Comparison of ENCODE assay signal across 1 cellular context in the genomic region with DNA sequence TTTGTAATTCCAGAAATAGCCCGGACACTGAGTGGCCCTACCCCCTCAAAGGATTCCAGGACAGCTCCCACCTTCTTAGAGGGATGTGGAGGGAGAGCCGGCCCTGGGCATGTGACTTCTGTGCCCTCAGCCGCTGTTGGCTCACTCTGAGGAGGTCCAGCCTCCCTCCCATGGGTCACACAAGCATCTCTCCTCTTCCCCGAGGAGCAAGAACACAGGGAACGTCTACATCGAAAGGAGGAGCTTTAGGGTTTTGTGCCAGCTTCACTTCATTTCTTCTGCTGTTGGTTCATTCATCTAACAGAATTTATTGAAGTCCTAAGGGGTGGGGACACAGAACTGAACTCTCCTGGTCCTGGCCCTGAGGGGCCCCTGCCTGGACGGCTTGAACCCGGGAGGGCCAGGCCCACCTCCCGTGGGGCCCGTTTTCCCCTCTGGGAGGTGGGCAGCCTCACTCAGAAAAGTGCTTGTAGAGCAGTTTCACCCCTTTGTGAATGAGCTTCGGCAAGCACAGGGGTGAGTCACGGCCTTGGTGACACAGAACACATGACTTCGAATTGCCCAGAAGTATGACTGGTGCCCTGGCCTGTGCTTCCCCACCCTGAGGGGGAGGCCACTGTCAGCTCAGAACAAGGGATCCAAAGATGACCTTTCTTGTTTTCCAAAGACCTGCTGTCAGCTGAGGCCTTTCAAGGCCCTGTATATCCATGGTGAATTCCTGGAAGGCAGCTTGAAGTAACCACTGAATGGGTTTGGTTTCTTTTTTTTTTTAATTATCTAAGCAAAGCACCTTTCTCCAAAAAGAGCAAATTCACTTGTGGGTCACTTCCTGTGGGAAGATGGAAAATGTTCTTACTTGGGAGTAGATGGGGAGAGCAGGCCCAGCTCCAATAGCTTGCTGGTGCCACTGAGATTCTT.
TF ChIP-seq lines count a peak whose summit lies in the region.

No MANE protein-coding gene starts in this region.

TF ChIP-seq in GM23338, 12 proteins besides CTCF, POLR2A, EP300 and RAD21 (continued from another document):
- TF ChIP-seq, protein P1, sequence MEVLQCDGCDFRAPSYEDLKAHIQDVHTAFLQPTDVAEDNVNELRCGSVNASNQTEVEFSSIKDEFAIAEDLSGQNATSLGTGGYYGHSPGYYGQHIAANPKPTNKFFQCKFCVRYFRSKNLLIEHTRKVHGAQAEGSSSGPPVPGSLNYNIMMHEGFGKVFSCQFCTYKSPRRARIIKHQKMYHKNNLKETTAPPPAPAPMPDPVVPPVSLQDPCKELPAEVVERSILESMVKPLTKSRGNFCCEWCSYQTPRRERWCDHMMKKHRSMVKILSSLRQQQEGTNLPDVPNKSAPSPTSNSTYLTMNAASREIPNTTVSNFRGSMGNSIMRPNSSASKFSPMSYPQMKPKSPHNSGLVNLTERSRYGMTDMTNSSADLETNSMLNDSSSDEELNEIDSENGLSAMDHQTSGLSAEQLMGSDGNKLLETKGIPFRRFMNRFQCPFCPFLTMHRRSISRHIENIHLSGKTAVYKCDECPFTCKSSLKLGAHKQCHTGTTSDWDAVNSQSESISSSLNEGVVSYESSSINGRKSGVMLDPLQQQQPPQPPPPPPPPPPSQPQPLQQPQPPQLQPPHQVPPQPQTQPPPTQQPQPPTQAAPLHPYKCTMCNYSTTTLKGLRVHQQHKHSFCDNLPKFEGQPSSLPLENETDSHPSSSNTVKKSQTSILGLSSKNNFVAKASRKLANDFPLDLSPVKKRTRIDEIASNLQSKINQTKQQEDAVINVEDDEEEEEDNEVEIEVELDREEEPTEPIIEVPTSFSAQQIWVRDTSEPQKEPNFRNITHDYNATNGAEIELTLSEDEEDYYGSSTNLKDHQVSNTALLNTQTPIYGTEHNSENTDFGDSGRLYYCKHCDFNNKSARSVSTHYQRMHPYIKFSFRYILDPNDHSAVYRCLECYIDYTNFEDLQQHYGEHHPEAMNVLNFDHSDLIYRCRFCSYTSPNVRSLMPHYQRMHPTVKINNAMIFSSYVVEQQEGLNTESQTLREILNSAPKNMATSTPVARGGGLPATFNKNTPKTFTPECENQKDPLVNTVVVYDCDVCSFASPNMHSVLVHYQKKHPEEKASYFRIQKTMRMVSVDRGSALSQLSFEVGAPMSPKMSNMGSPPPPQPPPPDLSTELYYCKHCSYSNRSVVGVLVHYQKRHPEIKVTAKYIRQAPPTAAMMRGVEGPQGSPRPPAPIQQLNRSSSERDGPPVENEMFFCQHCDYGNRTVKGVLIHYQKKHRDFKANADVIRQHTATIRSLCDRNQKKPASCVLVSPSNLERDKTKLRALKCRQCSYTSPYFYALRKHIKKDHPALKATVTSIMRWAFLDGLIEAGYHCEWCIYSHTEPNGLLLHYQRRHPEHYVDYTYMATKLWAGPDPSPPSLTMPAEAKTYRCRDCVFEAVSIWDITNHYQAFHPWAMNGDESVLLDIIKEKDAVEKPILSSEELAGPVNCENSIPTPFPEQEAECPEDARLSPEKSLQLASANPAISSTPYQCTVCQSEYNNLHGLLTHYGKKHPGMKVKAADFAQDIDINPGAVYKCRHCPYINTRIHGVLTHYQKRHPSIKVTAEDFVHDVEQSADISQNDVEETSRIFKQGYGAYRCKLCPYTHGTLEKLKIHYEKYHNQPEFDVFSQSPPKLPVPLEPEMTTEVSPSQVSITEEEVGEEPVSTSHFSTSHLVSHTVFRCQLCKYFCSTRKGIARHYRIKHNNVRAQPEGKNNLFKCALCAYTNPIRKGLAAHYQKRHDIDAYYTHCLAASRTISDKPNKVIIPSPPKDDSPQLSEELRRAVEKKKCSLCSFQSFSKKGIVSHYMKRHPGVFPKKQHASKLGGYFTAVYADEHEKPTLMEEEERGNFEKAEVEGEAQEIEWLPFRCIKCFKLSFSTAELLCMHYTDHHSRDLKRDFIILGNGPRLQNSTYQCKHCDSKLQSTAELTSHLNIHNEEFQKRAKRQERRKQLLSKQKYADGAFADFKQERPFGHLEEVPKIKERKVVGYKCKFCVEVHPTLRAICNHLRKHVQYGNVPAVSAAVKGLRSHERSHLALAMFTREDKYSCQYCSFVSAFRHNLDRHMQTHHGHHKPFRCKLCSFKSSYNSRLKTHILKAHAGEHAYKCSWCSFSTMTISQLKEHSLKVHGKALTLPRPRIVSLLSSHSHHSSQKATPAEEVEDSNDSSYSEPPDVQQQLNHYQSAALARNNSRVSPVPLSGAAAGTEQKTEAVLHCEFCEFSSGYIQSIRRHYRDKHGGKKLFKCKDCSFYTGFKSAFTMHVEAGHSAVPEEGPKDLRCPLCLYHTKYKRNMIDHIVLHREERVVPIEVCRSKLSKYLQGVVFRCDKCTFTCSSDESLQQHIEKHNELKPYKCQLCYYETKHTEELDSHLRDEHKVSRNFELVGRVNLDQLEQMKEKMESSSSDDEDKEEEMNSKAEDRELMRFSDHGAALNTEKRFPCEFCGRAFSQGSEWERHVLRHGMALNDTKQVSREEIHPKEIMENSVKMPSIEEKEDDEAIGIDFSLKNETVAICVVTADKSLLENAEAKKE (CRISPR knock-in tag; IDR thresholded peaks at IDR 0.05) = no peak
- TF ChIP-seq, protein P2, sequence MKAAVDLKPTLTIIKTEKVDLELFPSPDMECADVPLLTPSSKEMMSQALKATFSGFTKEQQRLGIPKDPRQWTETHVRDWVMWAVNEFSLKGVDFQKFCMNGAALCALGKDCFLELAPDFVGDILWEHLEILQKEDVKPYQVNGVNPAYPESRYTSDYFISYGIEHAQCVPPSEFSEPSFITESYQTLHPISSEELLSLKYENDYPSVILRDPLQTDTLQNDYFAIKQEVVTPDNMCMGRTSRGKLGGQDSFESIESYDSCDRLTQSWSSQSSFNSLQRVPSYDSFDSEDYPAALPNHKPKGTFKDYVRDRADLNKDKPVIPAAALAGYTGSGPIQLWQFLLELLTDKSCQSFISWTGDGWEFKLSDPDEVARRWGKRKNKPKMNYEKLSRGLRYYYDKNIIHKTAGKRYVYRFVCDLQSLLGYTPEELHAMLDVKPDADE (IDR thresholded peaks at IDR 0.05) = no peak
- TF ChIP-seq ZNF114 (CRISPR knock-in tag; IDR thresholded peaks at IDR 0.05) (no peak), EZH2phosphoT487 (IDR thresholded peaks at IDR 0.05; ENCODE audit: unreplicated experiment) (no peak), EZH2 (IDR thresholded peaks at IDR 0.05; ENCODE audit: low read depth, unreplicated experiment) (no peak), ZNF331 (CRISPR knock-in tag; IDR thresholded peaks at IDR 0.05; ENCODE audit: low read depth) (no peak), STAT1 (IDR thresholded peaks at IDR 0.05; ENCODE audit: unreplicated experiment) (no peak), CREB1 (CRISPR knock-in tag; IDR thresholded peaks at IDR 0.05; ENCODE audit: low read depth) (no peak), JUNB (IDR thresholded peaks at IDR 0.05; ENCODE audit: unreplicated experiment) (no peak), POLR2AphosphoS5 (IDR thresholded peaks at IDR 0.05; ENCODE audit: low read depth) (no peak)
- TF ChIP-seq, protein P3, sequence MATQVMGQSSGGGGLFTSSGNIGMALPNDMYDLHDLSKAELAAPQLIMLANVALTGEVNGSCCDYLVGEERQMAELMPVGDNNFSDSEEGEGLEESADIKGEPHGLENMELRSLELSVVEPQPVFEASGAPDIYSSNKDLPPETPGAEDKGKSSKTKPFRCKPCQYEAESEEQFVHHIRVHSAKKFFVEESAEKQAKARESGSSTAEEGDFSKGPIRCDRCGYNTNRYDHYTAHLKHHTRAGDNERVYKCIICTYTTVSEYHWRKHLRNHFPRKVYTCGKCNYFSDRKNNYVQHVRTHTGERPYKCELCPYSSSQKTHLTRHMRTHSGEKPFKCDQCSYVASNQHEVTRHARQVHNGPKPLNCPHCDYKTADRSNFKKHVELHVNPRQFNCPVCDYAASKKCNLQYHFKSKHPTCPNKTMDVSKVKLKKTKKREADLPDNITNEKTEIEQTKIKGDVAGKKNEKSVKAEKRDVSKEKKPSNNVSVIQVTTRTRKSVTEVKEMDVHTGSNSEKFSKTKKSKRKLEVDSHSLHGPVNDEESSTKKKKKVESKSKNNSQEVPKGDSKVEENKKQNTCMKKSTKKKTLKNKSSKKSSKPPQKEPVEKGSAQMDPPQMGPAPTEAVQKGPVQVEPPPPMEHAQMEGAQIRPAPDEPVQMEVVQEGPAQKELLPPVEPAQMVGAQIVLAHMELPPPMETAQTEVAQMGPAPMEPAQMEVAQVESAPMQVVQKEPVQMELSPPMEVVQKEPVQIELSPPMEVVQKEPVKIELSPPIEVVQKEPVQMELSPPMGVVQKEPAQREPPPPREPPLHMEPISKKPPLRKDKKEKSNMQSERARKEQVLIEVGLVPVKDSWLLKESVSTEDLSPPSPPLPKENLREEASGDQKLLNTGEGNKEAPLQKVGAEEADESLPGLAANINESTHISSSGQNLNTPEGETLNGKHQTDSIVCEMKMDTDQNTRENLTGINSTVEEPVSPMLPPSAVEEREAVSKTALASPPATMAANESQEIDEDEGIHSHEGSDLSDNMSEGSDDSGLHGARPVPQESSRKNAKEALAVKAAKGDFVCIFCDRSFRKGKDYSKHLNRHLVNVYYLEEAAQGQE (IDR thresholded peaks at IDR 0.05; ENCODE audit: unreplicated experiment) = no peak
